ENCODE assay signal across 8 cellular contexts in the genomic region with DNA sequence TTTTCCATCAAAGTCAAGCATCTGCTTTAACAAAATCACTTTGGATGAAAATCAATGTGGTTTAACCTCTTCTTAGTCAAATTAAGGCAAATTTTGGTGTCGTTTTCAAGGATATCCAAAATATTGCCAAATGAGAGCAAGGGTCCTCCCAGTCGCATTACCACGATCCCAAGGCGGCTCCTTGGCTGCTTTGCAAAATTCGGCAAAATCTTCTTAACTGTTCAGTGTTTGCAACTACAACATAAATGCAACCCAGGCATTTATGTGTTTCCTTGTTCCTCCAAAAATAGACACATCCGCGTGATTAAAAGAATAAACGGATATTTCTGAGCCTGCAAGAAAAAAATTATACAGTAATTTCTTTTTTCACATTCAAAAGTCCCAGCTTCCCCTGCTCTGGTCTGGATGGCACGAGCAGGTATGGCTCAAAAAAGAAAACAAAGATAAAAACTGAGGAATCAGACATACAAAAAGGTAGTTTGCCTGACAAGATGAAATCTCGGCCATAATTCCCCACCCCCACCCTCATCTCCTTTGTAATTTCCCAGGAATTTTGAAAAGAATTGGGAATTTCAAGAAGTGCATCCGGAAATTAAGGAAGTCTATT. TPM values are rescaled to one million over a fixed set of nuclear protein-coding genes. Genes with fewer than 3 reads are reported as not detected.
DNase-seq lines count a peak whose midpoint lies in the region; ATAC-seq and TF ChIP-seq lines count a peak whose summit lies in the region.

No MANE protein-coding gene starts in this region.

- H3K9me3 ChIP-seq in heart right ventricle (no peaks in the 10 kb centered on the region), mesodermal cell (ENCODE audit: control insufficient read depth, low read length) (no peaks in the 10 kb centered on the region), vagina (no peaks in the 10 kb centered on the region)

- intact Hi-C loops in heart right ventricle (cut with DNase I) (loop anchor here in 2 of 10 donors (5.0 to 10.0 kb wide), 2 partner anchors 208 to 805 kb away; a partner anchor contains a TSS), cardiac septum (cut with DNase I) (loop anchor here (2.0 kb wide), 2 partner anchors 13 to 23 kb away; no protein-coding TSS in a partner anchor), vagina (cut with DNase I) (loop anchor here (5.0 kb wide), 2 partner anchors 208 to 808 kb away; no protein-coding TSS in a partner anchor)

- peak overlapping the region; percentile 0 to 72 (median 64) for H3K4me3 ChIP-seq in heart right ventricle
- peak overlapping the region; percentile 68 for H3K4me3 ChIP-seq in brain microvascular endothelial cell (ENCODE audit: low read depth, low read length)
- peak overlapping the region; percentile 59 for H3K4me3 ChIP-seq in mesodermal cell (ENCODE audit: extremely low read depth, insufficient read depth, low read length, poor library complexity, severe bottlenecking)
- peak overlapping the region; percentile 57 to 76 for H3K4me3 ChIP-seq in vagina

- ATAC-seq in heart right ventricle (no peak), HG03039 (IDR thresholded peaks at IDR 0.05; ENCODE audit: unreplicated experiment) (no peak)

- H3K4me1 ChIP-seq in heart right ventricle (peaks cover 0 to 65% (median 35%) of the 10 kb centered on the region in 9 donors), mesodermal cell (ENCODE audit: control insufficient read depth, insufficient read depth, low read length, poor library complexity, severe bottlenecking) (peaks cover 38% of the 10 kb centered on the region), vagina (peaks cover 55% of the 10 kb centered on the region)

- in situ Hi-C loops in brain microvascular endothelial cell (cut with HindIII; ENCODE audit: low pct_ligation_motif_present, low sequenced_read_pairs), result loop anchor here (25.0 kb wide), 2 partner anchors 232 to 418 kb away; no protein-coding TSS in a partner anchor

- TF ChIP-seq CTCF in heart right ventricle (IDR thresholded peaks at IDR 0.05), result no peak
- no peak for TF ChIP-seq CTCF in brain microvascular endothelial cell (IDR thresholded peaks at IDR 0.05; ENCODE audit: low read depth, low read length, missing control alignments)
- TF ChIP-seq CTCF in vagina (IDR thresholded peaks at IDR 0.05), result no peak

- 9 to 14% methylated on average over 11 of the region's 11 CpGs for WGBS in heart right ventricle, 2 donors
- 10 to 11% methylated on average over 8 to 9 of the region's 11 CpGs for whole genome bisulfite sequencing in mesodermal cell (ENCODE audit: insufficient coverage in 2 of 2), 2 experiments

- H3K27ac ChIP-seq in heart right ventricle, result peak overlapping the region; percentile 39 to 93 (median 81)
- peak overlapping the region; percentile 57 for H3K27ac ChIP-seq in brain microvascular endothelial cell
- H3K27ac ChIP-seq in mesodermal cell (ENCODE audit: low read depth, low read length, severe bottlenecking), result peak overlapping the region; percentile 92
- peak overlapping the region; percentile 91 for H3K27ac ChIP-seq in vagina

- TF ChIP-seq POLR2A in vagina (IDR thresholded peaks at IDR 0.05), result no peak

- DNase-seq in heart right ventricle (no peak), cardiac septum (ENCODE audit: low spot score) (no peak), brain microvascular endothelial cell (no peak), vagina (ENCODE audit: extremely low spot score in 2 of 2) (no peak), AG08395 (ENCODE audit: low spot score) (no peak), GM19238 (ENCODE audit: insufficient read length, low spot score) (no peak)

- H3K36me3 ChIP-seq in heart right ventricle (no peaks in the 10 kb centered on the region), brain microvascular endothelial cell (replicated peaks) (no peaks in the 10 kb centered on the region), mesodermal cell (ENCODE audit: control insufficient read depth, insufficient read depth, low read length) (no peaks in the 10 kb centered on the region), vagina (no peaks in the 10 kb centered on the region)

- H3K27me3 ChIP-seq in heart right ventricle, result peaks cover 0 to 66% (median 0%) of the 10 kb centered on the region in 7 donors
- no peaks in the 10 kb centered on the region for H3K27me3 ChIP-seq in brain microvascular endothelial cell (replicated peaks)
- H3K27me3 ChIP-seq in vagina, result no peaks in the 10 kb centered on the region

RNA-seq across cellular contexts. Expression of a gene that starts 6.1 kb away (rescaled TPM):
- 1 to 10 TPM; 1.9 to 6.4 (median 3.3) TPM for total RNA-seq in heart right ventricle
- polyA plus RNA-seq in heart right ventricle, result under 1 TPM; 0.23 to 0.44 TPM
- 1.8 TPM for total RNA-seq in cardiac septum
- 11.4 TPM for polyA plus RNA-seq in mesodermal cell (2013, experiment 1 of 2)
- polyA plus RNA-seq in mesodermal cell (2013, experiment 2 of 2), result 10.3 TPM
- total RNA-seq in vagina, result 2.7 TPM

RNA-seq across cellular contexts. Expression of a gene that starts 14.6 kb away (rescaled TPM):
- 10 to 100 TPM; 18.9 to 28.4 (median 24.6) TPM for total RNA-seq in heart right ventricle
- 10 to 100 TPM in 1 of 2 donors, 1 to 10 TPM in 1; 8.5 to 41.1 TPM for polyA plus RNA-seq in heart right ventricle
- total RNA-seq in cardiac septum, result 32.5 TPM
- 45.1 TPM for polyA plus RNA-seq in mesodermal cell (2013, experiment 1 of 2)
- polyA plus RNA-seq in mesodermal cell (2013, experiment 2 of 2), result 40.1 TPM
- 53.3 TPM for total RNA-seq in vagina
